8 cellular contexts compared by ENCODE assay signal in genomic region chr4:53364624-53365023, GRCh38. TPM values are rescaled to one million over a fixed set of nuclear protein-coding genes. Genes with fewer than 3 reads are reported as not detected.
DNase-seq lines count a peak whose midpoint lies in the region; ATAC-seq and TF ChIP-seq lines count a peak whose summit lies in the region.

No MANE protein-coding gene starts in this region.

- no peak for DNase-seq in LNCaP clone FGC (ENCODE audit: low read depth)
- DNase-seq in coronary artery (ENCODE audit: low spot score): no peak
- no peak for DNase-seq in NCI-H1105 (lab: John Stamatoyannopoulos, UW)
- DNase-seq in head of caudate nucleus: no peak

- peaks cover 49% of the 10 kb centered on the region for H3K4me1 ChIP-seq in BLaER1

- TF ChIP-seq CTCF in LNCaP clone FGC (IDR thresholded peaks at IDR 0.05; ENCODE audit: control insufficient read depth, extremely low read depth, insufficient read depth): no peak
- TF ChIP-seq CTCF in coronary artery (IDR thresholded peaks at IDR 0.05): no peak
- TF ChIP-seq CTCF in neural cell (IDR thresholded peaks at IDR 0.05; ENCODE audit: poor library complexity, severe bottlenecking): no peak

- no peaks in the 10 kb centered on the region for H3F3A ChIP-seq in neural cell (ENCODE audit: insufficient read depth, low read length, poor library complexity, severe bottlenecking)

- H3K9me2 ChIP-seq in neural cell (ENCODE audit: insufficient read depth, low read length): no peaks in the 10 kb centered on the region

- ATAC-seq in HG03025 (IDR thresholded peaks at IDR 0.05; ENCODE audit: low FRiP score, unreplicated experiment): no peak
- ATAC-seq in HG02852 (IDR thresholded peaks at IDR 0.05; ENCODE audit: unreplicated experiment): no peak

- H3K4me3 ChIP-seq in BLaER1 (peak overlapping the region; percentile 97), LNCaP clone FGC (ENCODE audit: low read depth, low read length) (peak overlapping the region; percentile 99), coronary artery (peak overlapping the region; percentile 90), neural cell (ENCODE audit: low read length) (peak overlapping the region; percentile 94)

- H3K27ac ChIP-seq in BLaER1: peak overlapping the region; percentile 68; the same call in 1 of the 2 replicates
- H3K27ac ChIP-seq in coronary artery: no peak overlapping the region
- no peak overlapping the region for H3K27ac ChIP-seq in neural cell (ENCODE audit: low read length)

- H3K9me3 ChIP-seq in BLaER1 (no peaks in the 10 kb centered on the region), neural cell (ENCODE audit: low read length) (no peaks in the 10 kb centered on the region)

- no peak for TF ChIP-seq RAD21 in neural cell (conservative IDR thresholded peaks at IDR 0.05)

- H3K36me3 ChIP-seq in BLaER1 (peaks cover 14% of the 10 kb centered on the region; the same call in 1 of the 2 replicates), neural cell (ENCODE audit: insufficient read depth, low read length) (no peaks in the 10 kb centered on the region)

- peak overlapping the region; percentile 82 for H3K9ac ChIP-seq in BLaER1
- peak overlapping the region; percentile 54 for H3K9ac ChIP-seq in neural cell (ENCODE audit: low read length)

- H3K79me2 ChIP-seq in neural cell (replicated peaks; ENCODE audit: insufficient read depth, low read length): no peaks in the 10 kb centered on the region

- intact Hi-C loops in head of caudate nucleus (cut with DNase I): loop anchor here (2.0 kb wide), 1 partner anchor 14 kb away; no protein-coding TSS in a partner anchor

- H3K4me2 ChIP-seq in BLaER1: peak overlapping the region; percentile 94
- peak overlapping the region; percentile 84 for H3K4me2 ChIP-seq in neural cell (ENCODE audit: low read length)

- peak overlapping the region; percentile 63 for H2AFZ ChIP-seq in neural cell (ENCODE audit: low read depth, low read length)

- H3K27me3 ChIP-seq in BLaER1: no peaks in the 10 kb centered on the region
- peaks cover 9% of the 10 kb centered on the region for H3K27me3 ChIP-seq in neural cell (ENCODE audit: insufficient read depth, low read depth, low read length)

- no peak for TF ChIP-seq EP300 in neural cell (conservative IDR thresholded peaks at IDR 0.05; ENCODE audit: poor library complexity, severe bottlenecking)

- H4K20me1 ChIP-seq in BLaER1 (peaks cover 42% of the 10 kb centered on the region; the same call in 1 of the 2 replicates), neural cell (ENCODE audit: insufficient read depth) (no peaks in the 10 kb centered on the region)

TF ChIP-seq in neural cell, 6 proteins besides CTCF, POLR2A, EP300 and RAD21:
- TF ChIP-seq REST (IDR thresholded peaks at IDR 0.05; ENCODE audit: borderline replicate concordance) (no peak), SMC3 (conservative IDR thresholded peaks at IDR 0.05; ENCODE audit: poor library complexity) (no peak), EZH2 (IDR thresholded peaks at IDR 0.05; ENCODE audit: borderline replicate concordance, insufficient read depth, low read length, poor library complexity, severe bottlenecking) (no peak), TAF1 (IDR thresholded peaks at IDR 0.05; ENCODE audit: low read depth) (no peak), MXI1 (conservative IDR thresholded peaks at IDR 0.05; ENCODE audit: poor library complexity, severe bottlenecking) (no peak), POLR2AphosphoS5 (IDR thresholded peaks at IDR 0.05) (no peak)

RNA-seq across cellular contexts. Expression of gene SCFD2, which starts 1.2 kb away (rescaled TPM):
- polyA plus RNA-seq in neural cell: 5.0 and 8.3 TPM in 2 replicates
- polyA minus RNA-seq in neural cell: 20.5 and 20.8 TPM in 2 replicates

RNA-seq across cellular contexts. Expression of gene FIP1L1, which starts 12.8 kb away (rescaled TPM):
- polyA plus RNA-seq in neural cell: 89.0 and 94.5 TPM in 2 replicates
- 161 and 171 TPM in 2 replicates for polyA minus RNA-seq in neural cell
